Comparison of ENCODE assay signal across 2 cellular contexts in the genomic region with DNA sequence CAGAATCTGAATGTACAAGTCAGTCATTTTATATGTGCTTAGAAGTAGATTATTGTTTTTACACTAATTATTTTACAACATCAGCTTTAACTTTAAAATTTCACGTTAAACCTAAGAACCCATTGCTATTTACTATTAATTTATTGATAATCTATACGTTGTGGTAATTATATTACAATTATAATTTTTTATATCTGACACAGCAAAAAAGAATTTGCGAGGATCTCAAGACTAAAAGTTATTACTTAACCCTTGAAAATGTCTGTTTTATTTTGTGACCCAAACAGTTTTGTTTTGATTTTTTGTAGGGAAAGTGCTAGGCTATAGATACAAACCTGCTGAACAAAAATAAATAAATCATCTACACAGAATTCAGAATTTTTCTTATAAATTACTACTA.
A peak's percentile ranks its signal among the peaks of the same experiment; 100 is the strongest.
TF ChIP-seq lines count a peak whose summit lies in the region.

No MANE protein-coding gene starts in this region.

TF ChIP-seq in IMR-90, 13 proteins besides CTCF, POLR2A, EP300 and RAD21:
- TF ChIP-seq SMC3 (IDR thresholded peaks at IDR 0.05; ENCODE audit: low read depth, low read length), result no peak
- TF ChIP-seq MAFK (IDR thresholded peaks at IDR 0.05; ENCODE audit: low read depth, low read length), result peak; percentile 34
- no peak for TF ChIP-seq ELK1 (IDR thresholded peaks at IDR 0.05; ENCODE audit: borderline replicate concordance, low read depth, low read length)
- TF ChIP-seq CHD1 (IDR thresholded peaks at IDR 0.05; ENCODE audit: low read depth, low read length), result no peak

TF ChIP-seq in GM12878, 131 proteins besides CTCF, POLR2A, EP300 and RAD21:
- TF ChIP-seq ZNF274 (IDR thresholded peaks at IDR 0.05; ENCODE audit: insufficient read depth, insufficient read length) (no peak), WRNIP1 (IDR thresholded peaks at IDR 0.05; ENCODE audit: borderline replicate concordance, low read depth, low read length) (no peak), CBX5 (IDR thresholded peaks at IDR 0.05; ENCODE audit: low read depth) (no peak), USF2 (IDR thresholded peaks at IDR 0.05; ENCODE audit: borderline replicate concordance, low read depth, low read length) (no peak), SP1 (IDR thresholded peaks at IDR 0.05; ENCODE audit: low read depth, low read length) (no peak)
- TF ChIP-seq, protein P1, sequence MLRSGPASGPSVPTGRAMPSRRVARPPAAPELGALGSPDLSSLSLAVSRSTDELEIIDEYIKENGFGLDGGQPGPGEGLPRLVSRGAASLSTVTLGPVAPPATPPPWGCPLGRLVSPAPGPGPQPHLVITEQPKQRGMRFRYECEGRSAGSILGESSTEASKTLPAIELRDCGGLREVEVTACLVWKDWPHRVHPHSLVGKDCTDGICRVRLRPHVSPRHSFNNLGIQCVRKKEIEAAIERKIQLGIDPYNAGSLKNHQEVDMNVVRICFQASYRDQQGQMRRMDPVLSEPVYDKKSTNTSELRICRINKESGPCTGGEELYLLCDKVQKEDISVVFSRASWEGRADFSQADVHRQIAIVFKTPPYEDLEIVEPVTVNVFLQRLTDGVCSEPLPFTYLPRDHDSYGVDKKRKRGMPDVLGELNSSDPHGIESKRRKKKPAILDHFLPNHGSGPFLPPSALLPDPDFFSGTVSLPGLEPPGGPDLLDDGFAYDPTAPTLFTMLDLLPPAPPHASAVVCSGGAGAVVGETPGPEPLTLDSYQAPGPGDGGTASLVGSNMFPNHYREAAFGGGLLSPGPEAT (IDR thresholded peaks at IDR 0.05; ENCODE audit: low read depth), result no peak
